ENCODE assay signal across 21 cellular contexts in the genomic region with DNA sequence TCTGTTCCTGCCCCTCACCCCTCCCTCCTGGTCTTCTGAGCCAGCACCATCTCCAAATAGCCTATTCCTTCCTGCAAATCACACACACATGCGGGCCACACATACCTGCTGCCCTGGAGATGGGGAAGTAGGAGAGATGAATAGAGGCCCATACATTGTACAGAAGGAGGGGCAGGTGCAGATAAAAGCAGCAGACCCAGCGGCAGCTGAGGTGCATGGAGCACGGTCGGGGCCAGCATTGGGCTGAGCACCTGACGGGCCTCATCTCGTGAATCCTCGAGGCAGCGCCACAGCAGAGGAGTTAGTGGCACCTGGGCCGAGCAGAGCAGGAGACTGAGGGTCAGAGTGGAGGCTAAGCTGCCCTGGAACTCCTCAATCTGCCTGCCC.
A peak's percentile ranks its signal among the peaks of the same experiment; 100 is the strongest.
DNase-seq lines count a peak whose midpoint lies in the region; ATAC-seq and TF ChIP-seq lines count a peak whose summit lies in the region.
"Had no signal": no experiment of that assay in that cellular context is flagged by ENCODE, and none has a peak within 500 bp of the region (broad histone marks: within the 10 kb centered on the region; RNA-seq: fewer than 3 reads in every experiment).

No MANE protein-coding gene starts in this region.

- no peaks in the 10 kb centered on the region for H3K23me2 ChIP-seq in H9 (ENCODE audit: insufficient read length, low read depth, low read length, poor library complexity, severe bottlenecking)

- no peak overlapping the region for H2BK20ac ChIP-seq in H9 (ENCODE audit: low read depth, low read length, poor library complexity, severe bottlenecking)

- H3K14ac ChIP-seq in H9 (ENCODE audit: insufficient read depth, low read length) = no peak overlapping the region

- no peak overlapping the region for H3K4me2 ChIP-seq in H9 (ENCODE audit: insufficient read depth, insufficient read length, low read length)
- H3K4me2 ChIP-seq: A549, KMS-11 had no signal

- H3K4me3 ChIP-seq in H7 (ENCODE audit: insufficient read depth, low read depth, low read length) = no peak overlapping the region
- H3K4me3 ChIP-seq: A549, prostate gland, transverse colon had no signal

- no peaks in the 10 kb centered on the region for H3K9me3 ChIP-seq in H9 (ENCODE audit: control insufficient read depth, low read depth, low read length)
- H3K9me3 ChIP-seq: A549, BE2C, prostate gland, transverse colon had no signal

- H2AFZ ChIP-seq in H9 (ENCODE audit: low read length) = no peak overlapping the region

- H2BK12ac ChIP-seq in H9 (ENCODE audit: insufficient read length, low read depth, low read length) = no peak overlapping the region

- H3K4me1 Mint-ChIP-seq in H9 (peaks cover 0 to 5% of the 10 kb centered on the region in 2 experiments; a peak in 1 of 4 replicates), chondrocyte (ENCODE audit: low read depth) (no peaks in the 10 kb centered on the region)
- H3K4me1 Mint-ChIP-seq: activated CD4-positive, alpha-beta T cell treated with anti-CD3 and anti-CD28 coated beads for 36 hours had no signal

- H3K4me1 ChIP-seq in H9 (ENCODE audit: insufficient read depth, low read length) = no peaks in the 10 kb centered on the region
- H3K4me1 ChIP-seq: A549, BE2C, prostate gland, transverse colon had no signal

- H2AK5ac ChIP-seq in H9 (ENCODE audit: insufficient read length, low read length) = no peak overlapping the region

- 0 out of 7 replicates have a peak, but pooled peaks cover 0 to 2% (median 0%) of the 10 kb centered on the region in 3 experiments for H3K36me3 Mint-ChIP-seq in H9 (ENCODE audit: insufficient read depth in 1 of 3, low read depth in 3 of 3)
- no peaks in the 10 kb centered on the region for H3K36me3 Mint-ChIP-seq in chondrocyte (ENCODE audit: low read depth)

- H4K5ac ChIP-seq in H9 (ENCODE audit: insufficient read length, low read depth, low read length) = no peak overlapping the region

- no peak overlapping the region for H2BK15ac ChIP-seq in H9 (ENCODE audit: low read depth, low read length)

- H3K4me3 Mint-ChIP-seq in H9 (no peak overlapping the region), chondrocyte (ENCODE audit: unreplicated experiment) (no peak overlapping the region)
- H3K4me3 Mint-ChIP-seq: activated CD4-positive, alpha-beta T cell treated with anti-CD3 and anti-CD28 coated beads for 36 hours; activated naive CD4-positive, alpha-beta T cell treated with anti-CD3 and anti-CD28 coated beads for 36 hours; activated T-cell treated with anti-CD3 and anti-CD28 coated beads, Interleukin-2, amount 50 U/mL, for 24 hours; T-helper 1 cell treated with Interleukin-12 subunit alpha and Interleukin-12 subunit beta and Interleukin-4 antibody, amounts not matched to agents 30 μg/mL and 1 μg/mL, for 36 hours had no signal

- no peaks in the 10 kb centered on the region for H4K20me1 ChIP-seq in H9 (ENCODE audit: control insufficient read depth, insufficient read depth, insufficient read length)

- TF ChIP-seq CTCF in H9 (conservative IDR thresholded peaks at IDR 0.05) = no peak
- no peak for TF ChIP-seq CTCF in chondrocyte (IDR thresholded peaks at IDR 0.05)

- H3K9me3 Mint-ChIP-seq in H9 (no peaks in the 10 kb centered on the region), chondrocyte (ENCODE audit: low read depth) (peaks cover 2% of the 10 kb centered on the region)
- H3K9me3 Mint-ChIP-seq: activated naive CD4-positive, alpha-beta T cell treated with anti-CD3 and anti-CD28 coated beads for 36 hours; activated T-cell treated with anti-CD3 and anti-CD28 coated beads, Interleukin-2, amount 50 U/mL, for 24 hours; T-helper 1 cell treated with Interleukin-12 subunit alpha and Interleukin-12 subunit beta and Interleukin-4 antibody, amounts not matched to agents 30 μg/mL and 1 μg/mL, for 36 hours had no signal

- H3K27me3 Mint-ChIP-seq in H9 (ENCODE audit: low read depth) (peaks cover 13% of the 10 kb centered on the region), chondrocyte (ENCODE audit: low read depth) (peaks cover 5% of the 10 kb centered on the region)

- no CpG with 5 or more reads among the region's 9 CpGs for WGBS in H9 (ENCODE audit: extremely low coverage, insufficient read length, low lambda C conversion rate)

- no peak overlapping the region for H3K18ac ChIP-seq in H9 (ENCODE audit: insufficient read length, low read depth, low read length)

- no peak overlapping the region for H3K23ac ChIP-seq in H9 (ENCODE audit: insufficient read length, low read depth, low read length)

- no peak overlapping the region for H3K27ac Mint-ChIP-seq in H9
- no peak overlapping the region for H3K27ac Mint-ChIP-seq in chondrocyte (ENCODE audit: unreplicated experiment)
- H3K27ac Mint-ChIP-seq: activated CD4-positive, alpha-beta T cell treated with anti-CD3 and anti-CD28 coated beads for 36 hours; activated naive CD4-positive, alpha-beta T cell treated with anti-CD3 and anti-CD28 coated beads for 36 hours; activated T-cell treated with anti-CD3 and anti-CD28 coated beads, Interleukin-2, amount 50 U/mL, for 24 hours; T-helper 1 cell treated with Interleukin-12 subunit alpha and Interleukin-12 subunit beta and Interleukin-4 antibody, amounts not matched to agents 30 μg/mL and 1 μg/mL, for 36 hours had no signal

- no peak overlapping the region for H3K4ac ChIP-seq in H9 (ENCODE audit: low read depth, low read length)

- peak; percentile 35 for DNase-seq in NCI-H510A treated with DMSO at 0.1 percent for 48 hours (lab: John Stamatoyannopoulos, UW)
- DNase-seq in NCI-H510A (lab: John Stamatoyannopoulos, UW) = no peak
- DNase-seq in H9 = peak; percentile 20
- peak; percentile 75 for DNase-seq in chondrocyte (ENCODE audit: low spot score)
- peak; percentile 47 for DNase-seq in sciatic nerve (ENCODE audit: low spot score)
- DNase-seq in effector CD4-positive, alpha-beta T cell = no peak
- no peak for DNase-seq in H7
- DNase-seq: activated CD4-positive, alpha-beta T cell treated with anti-CD3 and anti-CD28 coated beads for 36 hours; activated naive CD4-positive, alpha-beta T cell treated with anti-CD3 and anti-CD28 coated beads for 36 hours; activated T-cell treated with anti-CD3 and anti-CD28 coated beads, Interleukin-2, amount 50 U/mL, for 24 hours; amygdala; BE2C; cortex of kidney; DND-41; NCI-H446 treated with DMSO at 0.1 percent for 48 hours; transverse colon had no signal

- H3K79me2 ChIP-seq in H9 (ENCODE audit: insufficient read depth, low read length) = no peaks in the 10 kb centered on the region

- H3K27ac ChIP-seq in H9 (ENCODE audit: insufficient read length, low read depth, low read length) = no peak overlapping the region
- H3K27ac ChIP-seq: A549, KMS-11, prostate gland, transverse colon had no signal

- no peak overlapping the region for H4K91ac ChIP-seq in H9 (ENCODE audit: insufficient read length, low read depth, low read length)

- intact Hi-C loops in sciatic nerve (cut with DNase I) = no loop called here

- H3K79me1 ChIP-seq in H9 (ENCODE audit: insufficient read depth, low read depth, low read length, poor library complexity, severe bottlenecking) = no peaks in the 10 kb centered on the region

- H3K27me3 ChIP-seq in H9 (ENCODE audit: insufficient read depth, low read length) (no peaks in the 10 kb centered on the region), H7 (ENCODE audit: control insufficient read depth, insufficient read depth, low read length) (no peaks in the 10 kb centered on the region)
- H3K27me3 ChIP-seq: BE2C, transverse colon had no signal

- H4K8ac ChIP-seq in H9 (replicated peaks; ENCODE audit: insufficient read length, low read depth, low read length) = no peak overlapping the region

- H3K36me3 ChIP-seq in H7 (replicated peaks; ENCODE audit: control insufficient read depth, insufficient read depth, low read length) = no peaks in the 10 kb centered on the region
- H3K36me3 ChIP-seq: BE2C, prostate gland, transverse colon had no signal

- ATAC-seq in sciatic nerve (no peak), GM19328 (IDR thresholded peaks at IDR 0.05; ENCODE audit: unreplicated experiment) (no peak)
- ATAC-seq: A549; activated CD4-positive, alpha-beta T cell treated with anti-CD3 and anti-CD28 coated beads for 36 hours had no signal

- H2BK5ac ChIP-seq in H9 (ENCODE audit: insufficient read length, low read length) = no peak overlapping the region

- H3T11ph ChIP-seq in H9 (ENCODE audit: low read length) = no peak overlapping the region

- no peak overlapping the region for H3K56ac ChIP-seq in H9 (ENCODE audit: insufficient read length, low read depth, low read length)

- no peak overlapping the region for H2BK120ac ChIP-seq in H9 (ENCODE audit: low read depth, low read length, poor library complexity, severe bottlenecking)

- no peak overlapping the region for H3K9ac ChIP-seq in H9 (ENCODE audit: extremely low read depth, insufficient read length, low read length)
- H3K9ac ChIP-seq: KMS-11 had no signal

Comparison
In these comparisons a context has a peak if more than half of its experiments do, and no peak if none do; other contexts are left out.
1. DNase-seq: peak in NCI-H510A treated with DMSO at 0.1 percent for 48 hours (single experiment), H9 (single experiment), chondrocyte (single experiment) and sciatic nerve (single experiment); none in NCI-H510A (single experiment), effector CD4-positive, alpha-beta T cell (single experiment) and H7 (single experiment).